22 cellular contexts compared by ENCODE assay signal in the genomic region with DNA sequence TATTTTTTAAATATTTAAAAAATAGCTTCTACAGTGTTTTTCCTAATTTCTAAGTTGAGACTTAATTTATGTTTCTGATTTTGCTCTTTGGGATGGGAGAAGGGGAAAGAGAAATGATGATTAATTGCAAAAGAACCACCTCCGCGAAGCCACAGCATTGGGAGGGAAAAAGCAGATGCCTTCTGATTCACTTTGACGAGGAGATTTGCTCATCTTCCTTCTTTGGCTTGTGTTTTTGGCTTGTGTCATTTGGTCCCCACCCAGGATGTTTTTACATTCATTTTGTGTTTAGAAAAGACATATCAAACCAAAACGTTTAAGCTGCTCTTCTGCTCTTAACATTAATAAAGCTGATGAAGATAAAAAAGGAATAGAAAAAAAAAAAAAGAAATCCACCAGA.
"Had no signal": no experiment of that assay in that cellular context is flagged by ENCODE, and none has a peak within 500 bp of the region (broad histone marks: within the 10 kb centered on the region; RNA-seq: fewer than 3 reads in every experiment).

No MANE protein-coding gene starts in this region.

- DNase-seq: KBM-7, MV-4-11, NCI-H1048, NCI-H1105, NCI-H1417, NCI-H1436 treated with DMSO at 0.1 percent for 48 hours, NCI-H1694 treated with DMSO at 0.1 percent for 48 hours, NCI-H2029, NCI-H2081 treated with DMSO at 0.1 percent for 48 hours, NCI-H2171, NCI-H226, NCI-H446, NCI-H510A, NCI-H524 treated with DMSO at 0.1 percent for 48 hours, NCI-H69, NCI-H774, PC-3, SHP77, SJCRH30 had no signal

- H3K27ac ChIP-seq: RWPE1, SJCRH30 had no signal

- H3K4me1 ChIP-seq: SJCRH30 had no signal

- H3K27me3 ChIP-seq: SJCRH30 had no signal

- ATAC-seq: Panc1, PC-3, SK-N-SH treated with all-trans-retinoic acid at 6 μM for 48 hours had no signal

- H3K36me3 ChIP-seq: SJCRH30 had no signal

- H3K9me3 ChIP-seq: SJCRH30 had no signal

- H3K4me3 ChIP-seq: SJCRH30 had no signal
